ENCODE assay signal across 8 cellular contexts in the genomic region with DNA sequence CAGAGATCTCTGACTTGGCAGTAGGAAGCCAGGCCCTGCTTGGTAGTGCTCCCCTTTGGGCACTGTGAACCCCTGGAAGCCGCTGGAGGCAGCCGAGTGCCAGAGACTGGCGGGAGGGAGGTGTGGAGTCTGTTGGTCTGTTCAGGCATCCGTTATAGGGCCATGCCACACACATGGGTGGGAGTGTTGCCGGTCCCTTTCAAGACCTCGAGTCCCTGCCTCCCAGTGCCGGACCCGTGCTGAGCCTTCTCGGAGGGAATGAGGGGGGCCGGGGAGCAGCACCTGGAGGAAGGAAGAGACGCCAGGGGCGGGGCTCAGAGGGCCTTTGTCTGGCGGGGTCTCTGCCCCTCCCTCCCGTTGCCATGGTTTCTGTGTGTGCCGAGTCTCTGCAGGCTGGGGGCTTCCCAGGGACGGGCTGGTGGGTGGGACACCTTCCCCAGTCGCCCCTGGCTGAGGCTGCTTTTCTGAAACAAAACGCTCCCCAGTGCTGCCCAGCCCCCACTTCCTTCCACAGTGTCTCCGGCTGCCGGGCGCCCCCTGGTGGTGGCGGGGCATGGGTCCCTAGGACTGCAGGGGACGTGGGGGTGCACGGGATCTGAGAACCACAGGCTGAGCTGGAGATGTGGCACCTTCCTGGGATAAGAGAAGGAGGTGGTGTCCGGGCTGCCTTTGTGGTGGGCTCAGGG. TPM values are rescaled to one million over a fixed set of nuclear protein-coding genes. Genes with fewer than 3 reads are reported as not detected.
DNase-seq lines count a peak whose midpoint lies in the region; ATAC-seq and TF ChIP-seq lines count a peak whose summit lies in the region.

No MANE protein-coding gene starts in this region.

- intact Hi-C loops in dendritic cell treated with granulocyte-macrophage colony-stimulating factor and Interleukin-4, amounts not matched to agents 40 ng/mL and 50 ng/mL, for 4 days (cut with micrococcal nuclease): loop anchor here (1.0 kb wide), 2 partner anchors 8 to 19 kb away; no protein-coding TSS in a partner anchor
- intact Hi-C loops in lower leg skin (cut with DNase I; ENCODE audit: low total_unique reads): no loop called here

- no peak overlapping the region for H3K4me3 ChIP-seq in lower leg skin (ENCODE audit: low read depth, poor library complexity, severe bottlenecking)

- peak in 1 of 3 donors; percentile 97 for TF ChIP-seq CTCF in lower leg skin (IDR thresholded peaks at IDR 0.05)

- peak overlapping the region; percentile 80 for H3K4me3 Mint-ChIP-seq in dendritic cell treated with granulocyte-macrophage colony-stimulating factor and Interleukin-4, amounts not matched to agents 40 ng/mL and 50 ng/mL, for 4 days

- H3K9me3 Mint-ChIP-seq in dendritic cell treated with granulocyte-macrophage colony-stimulating factor and Interleukin-4, amounts not matched to agents 40 ng/mL and 50 ng/mL, for 4 days: no peaks in the 10 kb centered on the region

- peak; percentile 86 for DNase-seq in 8988T
- DNase-seq in NCI-H510A (lab: John Stamatoyannopoulos, UW): peak; percentile 32
- peak; percentile 89 to 94 for DNase-seq in activated CD4-positive, alpha-beta T cell treated with anti-CD3 and anti-CD28 coated beads, Interleukin-2, amount 50 U/mL, for 24 hours (ENCODE audit: low read depth in 1 of 2, low spot score in 1 of 2)
- DNase-seq in lower leg skin (ENCODE audit: low spot score in 2 of 2): peak; percentile 88 to 99
- DNase-seq in stimulated activated CD4-positive, alpha-beta T cell treated with anti-CD3 and anti-CD28 coated beads, Interleukin-4, amount 100 ng/mL, for 24 hours: peak; percentile 96

- no peaks in the 10 kb centered on the region for H3K27me3 Mint-ChIP-seq in dendritic cell treated with granulocyte-macrophage colony-stimulating factor and Interleukin-4, amounts not matched to agents 40 ng/mL and 50 ng/mL, for 4 days

- ATAC-seq in GM18502 (IDR thresholded peaks at IDR 0.05; ENCODE audit: poor library complexity, unreplicated experiment) (peak; percentile 68), HG03064 (IDR thresholded peaks at IDR 0.05; ENCODE audit: low read depth, unreplicated experiment) (peak; percentile 51)

- WGBS in lower leg skin, 2 donors: 1 to 3% methylated on average over 10 to 19 of the region's 25 CpGs

- peaks cover 97% of the 10 kb centered on the region for H3K4me1 Mint-ChIP-seq in dendritic cell treated with granulocyte-macrophage colony-stimulating factor and Interleukin-4, amounts not matched to agents 40 ng/mL and 50 ng/mL, for 4 days (ENCODE audit: low read depth)

- peaks cover 92% of the 10 kb centered on the region for H3K36me3 Mint-ChIP-seq in dendritic cell treated with granulocyte-macrophage colony-stimulating factor and Interleukin-4, amounts not matched to agents 40 ng/mL and 50 ng/mL, for 4 days (ENCODE audit: low read depth)

- no peak for TF ChIP-seq POLR2A in lower leg skin (IDR thresholded peaks at IDR 0.05)

- H3K27ac Mint-ChIP-seq in dendritic cell treated with granulocyte-macrophage colony-stimulating factor and Interleukin-4, amounts not matched to agents 40 ng/mL and 50 ng/mL, for 4 days: peak overlapping the region; percentile 97

RNA-seq across cellular contexts. Expression of a gene that starts 10.0 kb away (rescaled TPM):
- 100 to 1,000 TPM in 1 of 4 donors, 10 to 100 TPM in 3; 56.5 to 123 (median 74.8) TPM for total RNA-seq in lower leg skin

RNA-seq across cellular contexts. Expression of a gene that starts 23.0 kb away (rescaled TPM):
- 1 to 10 TPM; 1.1 to 7.2 (median 3.3) TPM for total RNA-seq in lower leg skin

RNA-seq across cellular contexts. Expression of a gene that starts 32.9 kb away (rescaled TPM):
- total RNA-seq in lower leg skin: under 1 TPM in 2 of 4 donors, not detected in 2; 0.37 to 0.62 TPM

RNA-seq across cellular contexts. Expression of a gene that starts 40.9 kb away (rescaled TPM):
- under 1 TPM in 1 of 4 donors, not detected in 3; 0.62 TPM for total RNA-seq in lower leg skin

RNA-seq across cellular contexts. Expression of a gene that starts 46.3 kb away (rescaled TPM):
- 10 to 100 TPM; 32.9 to 69.0 (median 39.8) TPM for total RNA-seq in lower leg skin

Comparison
In these comparisons a context has a peak if more than half of its experiments do, and no peak if none do; other contexts are left out.
1. DNase-seq: peak in every context shown above with its lines; median percentile 96 in stimulated activated CD4-positive, alpha-beta T cell treated with anti-CD3 and anti-CD28 coated beads, Interleukin-4, amount 100 ng/mL, for 24 hours; 94 in lower leg skin; 92 in activated CD4-positive, alpha-beta T cell treated with anti-CD3 and anti-CD28 coated beads, Interleukin-2, amount 50 U/mL, for 24 hours; 86 in 8988T; 32 in NCI-H510A.